7 cellular contexts compared by ENCODE assay signal in genomic region chr2:112282066-112282465, GRCh38. TPM values are rescaled to one million over a fixed set of nuclear protein-coding genes. Genes with fewer than 3 reads are reported as not detected.
DNase-seq lines count a peak whose midpoint lies in the region; ATAC-seq, FAIRE-seq and TF ChIP-seq lines count a peak whose summit lies in the region.
"Not testable (repeated sequence)": the region's sequence is repeated elsewhere in the genome, so short reads cannot be mapped to it uniquely, and the experiment has no call there.

No MANE protein-coding gene starts in this region.

- CTCF ChIA-PET in CD8-positive, alpha-beta T cell (lab: Charles Lee); HepG2 (lab: Yijun Ruan, JAX; ENCODE audit: low intra/inter-chr PET ratio, low total read pairs): not testable (repeated sequence)

- H3K9ac ChIP-seq in HepG2 (ENCODE audit: insufficient read depth, low read depth, low read length); parathyroid adenoma: not testable (repeated sequence)

- not testable (repeated sequence) for BruUV-seq in HepG2 (replicated peaks; lab: Mats Ljungman, UMichigan)

- not testable (repeated sequence) for FAIRE-seq in HepG2 (lab: Jason Lieb, UNC)

- H2AFZ ChIP-seq in HepG2 (ENCODE audit: low read length) = not testable (repeated sequence)
- peak overlapping the region; percentile 34 for H2AFZ ChIP-seq in parathyroid adenoma

- H3K4me2 ChIP-seq in HepG2 (ENCODE audit: low read depth, low read length); parathyroid adenoma (ENCODE audit: low read length): not testable (repeated sequence)

- TF ChIP-seq CTCF in CD8-positive, alpha-beta T cell (IDR thresholded peaks at IDR 0.05); left ventricle myocardium inferior (IDR thresholded peaks at IDR 0.05; ENCODE audit: borderline replicate concordance); HepG2 (CRISPR knock-in tag; IDR thresholded peaks at IDR 0.05); right lobe of liver (IDR thresholded peaks at IDR 0.05); parathyroid adenoma (IDR thresholded peaks at IDR 0.05); gastrocnemius medialis (IDR thresholded peaks at IDR 0.05 in 4 of 5, conservative IDR thresholded peaks at IDR 0.05 in 1 of 5): not testable (repeated sequence)

- H3K27ac ChIP-seq in CD8-positive, alpha-beta T cell (ENCODE audit: low read depth, low read length); HepG2 (ENCODE audit: extremely low read length, insufficient read depth, low read length); parathyroid adenoma: not testable (repeated sequence)
- H3K27ac ChIP-seq in left ventricle myocardium inferior (replicated peaks) (peak overlapping the region; percentile 16), right lobe of liver (peak overlapping the region in 2 of 3 donors; percentile 28 to 75), gastrocnemius medialis (peak overlapping the region in 3 of 4 donors; percentile 55 to 63 (median 61))

- H3K4me1 Mint-ChIP-seq in CD8-positive, alpha-beta T cell (ENCODE audit: low read depth) = peaks cover 49% of the 10 kb centered on the region
- peaks cover 63% of the 10 kb centered on the region for H3K4me1 Mint-ChIP-seq in activated naive CD4-positive, alpha-beta T cell treated with anti-CD3 and anti-CD28 coated beads, Interleukin-2, amount 50 U/mL, for 24 hours

- H3K4me1 ChIP-seq in CD8-positive, alpha-beta T cell (ENCODE audit: insufficient read depth, low read length) = peaks cover 11% of the 10 kb centered on the region
- H3K4me1 ChIP-seq in left ventricle myocardium inferior = peaks cover 40% of the 10 kb centered on the region
- peaks cover 14% of the 10 kb centered on the region for H3K4me1 ChIP-seq in HepG2 (ENCODE audit: insufficient read depth, low read length)
- peaks cover 0 to 37% (median 7%) of the 10 kb centered on the region in 4 donors for H3K4me1 ChIP-seq in right lobe of liver
- H3K4me1 ChIP-seq in parathyroid adenoma = not testable (repeated sequence)
- H3K4me1 ChIP-seq in gastrocnemius medialis = peaks cover 25 to 34% of the 10 kb centered on the region in 2 donors

- not testable (repeated sequence) for DNase-seq in CD8-positive, alpha-beta T cell; left ventricle myocardium inferior; HepG2 (ENCODE audit: low spot score); right lobe of liver; gastrocnemius medialis

- not testable (repeated sequence) for H3K36me3 ChIP-seq in CD8-positive, alpha-beta T cell (ENCODE audit: insufficient read depth, low read length); left ventricle myocardium inferior; HepG2 (replicated peaks in 1 of 2; ENCODE audit: control insufficient read depth in 1 of 2, insufficient read depth in 2 of 2, low read length in 2 of 2); right lobe of liver; parathyroid adenoma (ENCODE audit: control insufficient read depth, insufficient read depth, low read length); gastrocnemius medialis

- not testable (repeated sequence) for H3K4me3 Mint-ChIP-seq in CD8-positive, alpha-beta T cell; activated naive CD4-positive, alpha-beta T cell treated with anti-CD3 and anti-CD28 coated beads, Interleukin-2, amount 50 U/mL, for 24 hours

- not testable (repeated sequence) for H3K27me3 ChIP-seq in CD8-positive, alpha-beta T cell (ENCODE audit: insufficient read depth, low read length); left ventricle myocardium inferior (ENCODE audit: low read depth); HepG2 (ENCODE audit: control insufficient read depth in 1 of 2, insufficient read depth in 2 of 2, low read length in 2 of 2); right lobe of liver; parathyroid adenoma (ENCODE audit: control insufficient read depth, insufficient read depth, low read length); gastrocnemius medialis

- H3K36me3 Mint-ChIP-seq in CD8-positive, alpha-beta T cell; activated naive CD4-positive, alpha-beta T cell treated with anti-CD3 and anti-CD28 coated beads, Interleukin-2, amount 50 U/mL, for 24 hours: not testable (repeated sequence)

- H3K27ac Mint-ChIP-seq in CD8-positive, alpha-beta T cell = peak overlapping the region; percentile 46
- H3K27ac Mint-ChIP-seq in activated naive CD4-positive, alpha-beta T cell treated with anti-CD3 and anti-CD28 coated beads, Interleukin-2, amount 50 U/mL, for 24 hours = peak overlapping the region; percentile 30

- ATAC-seq in CD8-positive, alpha-beta T cell; gastrocnemius medialis: not testable (repeated sequence)
- ATAC-seq in HepG2 (peak; percentile 52; the same call in 2 of the 3 replicates), right lobe of liver (peak; percentile 57 to 76 (median 72))

- H3K9me3 ChIP-seq in CD8-positive, alpha-beta T cell (ENCODE audit: low read length); left ventricle myocardium inferior (replicated peaks); HepG2 (ENCODE audit: low read length); right lobe of liver; parathyroid adenoma (ENCODE audit: control insufficient read depth, low read length); gastrocnemius medialis: not testable (repeated sequence)

- H3K4me3 ChIP-seq in CD8-positive, alpha-beta T cell (ENCODE audit: low read depth, low read length); left ventricle myocardium inferior; HepG2 (replicated peaks in 1 of 3; ENCODE audit: insufficient read depth in 1 of 3, low read depth in 2 of 3, low read length in 3 of 3); right lobe of liver; parathyroid adenoma (ENCODE audit: low read depth, low read length); gastrocnemius medialis: not testable (repeated sequence)

- not testable (repeated sequence) for TF ChIP-seq RAD21 in HepG2 (CRISPR knock-in tag; IDR thresholded peaks at IDR 0.05)

- intact Hi-C loops in CD8-positive, alpha-beta T cell (cut with DNase I, micrococcal nuclease); left ventricle myocardium inferior (cut with micrococcal nuclease); HepG2 (cut with micrococcal nuclease; ENCODE audit: unreplicated experiment); right lobe of liver (cut with DNase I); gastrocnemius medialis (cut with DNase I; ENCODE audit: low total_unique reads): not testable (repeated sequence)

- 28% methylated on average over 4 of the region's 4 CpGs for WGBS in HepG2 (ENCODE audit: low lambda C conversion rate)
- WGBS in right lobe of liver (ENCODE audit: insufficient coverage, low coverage, low lambda C conversion rate, missing lambda C conversion rate) = 24% methylated on average over 3 of the region's 4 CpGs

- not testable (repeated sequence) for H3K9me3 Mint-ChIP-seq in CD8-positive, alpha-beta T cell; activated naive CD4-positive, alpha-beta T cell treated with anti-CD3 and anti-CD28 coated beads, Interleukin-2, amount 50 U/mL, for 24 hours

- H3K79me2 ChIP-seq in HepG2 (ENCODE audit: insufficient read depth, low read length); parathyroid adenoma: not testable (repeated sequence)

- not testable (repeated sequence) for H4K20me1 ChIP-seq in HepG2 (ENCODE audit: insufficient read depth, low read length)

- not testable (repeated sequence) for TF ChIP-seq POLR2A in HepG2 (IDR thresholded peaks at IDR 0.05; ENCODE audit: insufficient read depth in 1 of 2, low read depth in 2 of 2, low read length in 2 of 2); right lobe of liver (IDR thresholded peaks at IDR 0.05); gastrocnemius medialis (IDR thresholded peaks at IDR 0.05)

- not testable (repeated sequence) for TF ChIP-seq EP300 in HepG2 (IDR thresholded peaks at IDR 0.05; ENCODE audit: low read depth in 2 of 2, low read length in 2 of 2); HepG2 (CRISPR knock-in tag; IDR thresholded peaks at IDR 0.05; ENCODE audit: borderline replicate concordance)

- H3K27me3 Mint-ChIP-seq in CD8-positive, alpha-beta T cell (ENCODE audit: low read depth); activated naive CD4-positive, alpha-beta T cell treated with anti-CD3 and anti-CD28 coated beads, Interleukin-2, amount 50 U/mL, for 24 hours: not testable (repeated sequence)

- in situ Hi-C loops in HepG2 (cut with HindIII; ENCODE audit: extremely low pct_ligation_motif_present, low pct_unique_long_range_greater_than_20kb); gastrocnemius medialis (cut with MboI; ENCODE audit: low sequenced_read_pairs in 4 of 4): not testable (repeated sequence)

- POLR2A ChIA-PET in CD8-positive, alpha-beta T cell (lab: Charles Lee); HepG2 (lab: Yijun Ruan, JAX): not testable (repeated sequence)

RNA-seq across cellular contexts. Expression of gene ZC3H6, which starts 6.7 kb away (rescaled TPM):
- total RNA-seq in CD8-positive, alpha-beta T cell = 10 to 100 TPM; 13.7 to 15.1 TPM
- total RNA-seq in left ventricle myocardium inferior (23.5 TPM), HepG2 (2016; rRNA removed; fragmentation: Illumina TruSeq; extraction: Trizol) (0.88 and 0.93 TPM in 2 replicates), right lobe of liver (1 to 10 TPM; 1.2 to 4.3 (median 2.5) TPM), gastrocnemius medialis (10 to 100 TPM in 2 of 4 donors, 1 to 10 TPM in 2; 6.3 to 15.1 (median 9.9) TPM)
- total RNA-seq in HepG2 (2016; cell fraction: cytosol; rRNA removed; fragmentation: Illumina TruSeq; extraction: Trizol; ENCODE audit: low read depth) = 0.88 and 0.91 TPM in 2 replicates
- total RNA-seq in HepG2 (2016; cell fraction: insoluble cytoplasmic fraction; rRNA removed; fragmentation: Illumina TruSeq; extraction: Trizol) = 0.97 and 1.3 TPM in 2 replicates
- total RNA-seq in HepG2 (2016; cell fraction: membrane; rRNA removed; fragmentation: Illumina TruSeq; extraction: Trizol) = 0.65 and 1.5 TPM in 2 replicates
- 1.0 and 1.2 TPM in 2 replicates for total RNA-seq in HepG2 (2016; cell fraction: nucleus; rRNA removed; fragmentation: Illumina TruSeq; extraction: Trizol)
- polyA plus RNA-seq in HepG2 (2011; rRNA removed) = 0.71 TPM in 2 replicates
- polyA plus RNA-seq in HepG2 (2011; cell fraction: cytosol; rRNA removed) = 0.32 and 0.45 TPM in 2 replicates
- 0.64 and 0.68 TPM in 2 replicates for polyA plus RNA-seq in HepG2 (2011; cell fraction: nucleus; rRNA removed)
- polyA plus RNA-seq in HepG2 (2012) = 2.1 and 3.0 TPM in 2 replicates
- 0.15 and 0.17 TPM in 2 replicates for polyA plus RNA-seq in HepG2 (2016; cell fraction: cytosol; fragmentation: Illumina TruSeq; extraction: Trizol; ENCODE audit: low read depth)
- polyA plus RNA-seq in HepG2 (2016; cell fraction: insoluble cytoplasmic fraction; fragmentation: Illumina TruSeq; extraction: Trizol; ENCODE audit: low read depth) = 0.79 and 0.92 TPM in 2 replicates
- 0.20 and 0.23 TPM in 2 replicates for polyA plus RNA-seq in HepG2 (2016; cell fraction: membrane; fragmentation: Illumina TruSeq; extraction: Trizol; ENCODE audit: low read depth)
- 0.59 and 1.0 TPM in 2 replicates for polyA plus RNA-seq in HepG2 (2016; cell fraction: nucleus; fragmentation: Illumina TruSeq; extraction: Trizol; ENCODE audit: insufficient read depth, low read depth)
- polyA minus RNA-seq in HepG2 (2011; rRNA and poly(A)+ RNA removed; ENCODE audit: low replicate concordance) = 0.77 and 1.3 TPM in 2 replicates
- 1.1 and 1.9 TPM in 2 replicates for polyA minus RNA-seq in HepG2 (2011; cell fraction: cytosol; rRNA and poly(A)+ RNA removed)
- polyA minus RNA-seq in HepG2 (2011; cell fraction: nucleus; rRNA and poly(A)+ RNA removed) = 2.7 and 3.0 TPM in 2 replicates

RNA-seq across cellular contexts. Expression of gene ZC3H8, which starts 27.2 kb away (rescaled TPM):
- total RNA-seq in CD8-positive, alpha-beta T cell = 10 to 100 TPM; 11.1 to 11.7 TPM
- total RNA-seq in left ventricle myocardium inferior (15.2 TPM), HepG2 (2016; rRNA removed; fragmentation: Illumina TruSeq; extraction: Trizol) (15.4 and 17.0 TPM in 2 replicates), right lobe of liver (10 to 100 TPM in 2 of 6 experiments, 1 to 10 TPM in 4; 3.4 to 34.4 (median 4.5) TPM), gastrocnemius medialis (10 to 100 TPM in 1 of 4 donors, 1 to 10 TPM in 3; 5.7 to 13.6 (median 8.0) TPM)
- 4.5 and 4.8 TPM in 2 replicates for total RNA-seq in HepG2 (2016; cell fraction: cytosol; rRNA removed; fragmentation: Illumina TruSeq; extraction: Trizol; ENCODE audit: low read depth)
- total RNA-seq in HepG2 (2016; cell fraction: insoluble cytoplasmic fraction; rRNA removed; fragmentation: Illumina TruSeq; extraction: Trizol) = 14.3 and 14.7 TPM in 2 replicates
- 6.5 and 7.4 TPM in 2 replicates for total RNA-seq in HepG2 (2016; cell fraction: membrane; rRNA removed; fragmentation: Illumina TruSeq; extraction: Trizol)
- total RNA-seq in HepG2 (2016; cell fraction: nucleus; rRNA removed; fragmentation: Illumina TruSeq; extraction: Trizol) = 32.0 and 35.0 TPM in 2 replicates
- 4.2 and 4.5 TPM in 2 replicates for polyA plus RNA-seq in HepG2 (2011; rRNA removed)
- 1.3 and 3.8 TPM in 2 replicates for polyA plus RNA-seq in HepG2 (2011; cell fraction: cytosol; rRNA removed)
- 6.5 and 6.8 TPM in 2 replicates for polyA plus RNA-seq in HepG2 (2011; cell fraction: nucleus; rRNA removed)
- polyA plus RNA-seq in HepG2 (2012) = 13.4 and 18.0 TPM in 2 replicates
- polyA plus RNA-seq in HepG2 (2016; cell fraction: cytosol; fragmentation: Illumina TruSeq; extraction: Trizol; ENCODE audit: low read depth) = 2.8 and 3.1 TPM in 2 replicates
- polyA plus RNA-seq in HepG2 (2016; cell fraction: insoluble cytoplasmic fraction; fragmentation: Illumina TruSeq; extraction: Trizol; ENCODE audit: low read depth) = 15.5 and 16.2 TPM in 2 replicates
- 5.7 and 6.2 TPM in 2 replicates for polyA plus RNA-seq in HepG2 (2016; cell fraction: membrane; fragmentation: Illumina TruSeq; extraction: Trizol; ENCODE audit: low read depth)
- polyA plus RNA-seq in HepG2 (2016; cell fraction: nucleus; fragmentation: Illumina TruSeq; extraction: Trizol; ENCODE audit: insufficient read depth, low read depth) = 46.3 and 53.9 TPM in 2 replicates
- 0.63 and 0.78 TPM in 2 replicates for polyA minus RNA-seq in HepG2 (2011; rRNA and poly(A)+ RNA removed; ENCODE audit: low replicate concordance)
- polyA minus RNA-seq in HepG2 (2011; cell fraction: cytosol; rRNA and poly(A)+ RNA removed) = 4.6 and 5.2 TPM in 2 replicates
- 20.6 and 20.8 TPM in 2 replicates for polyA minus RNA-seq in HepG2 (2011; cell fraction: nucleus; rRNA and poly(A)+ RNA removed)
